Comparison of ENCODE assay signal across 24 cellular contexts in the genomic region with DNA sequence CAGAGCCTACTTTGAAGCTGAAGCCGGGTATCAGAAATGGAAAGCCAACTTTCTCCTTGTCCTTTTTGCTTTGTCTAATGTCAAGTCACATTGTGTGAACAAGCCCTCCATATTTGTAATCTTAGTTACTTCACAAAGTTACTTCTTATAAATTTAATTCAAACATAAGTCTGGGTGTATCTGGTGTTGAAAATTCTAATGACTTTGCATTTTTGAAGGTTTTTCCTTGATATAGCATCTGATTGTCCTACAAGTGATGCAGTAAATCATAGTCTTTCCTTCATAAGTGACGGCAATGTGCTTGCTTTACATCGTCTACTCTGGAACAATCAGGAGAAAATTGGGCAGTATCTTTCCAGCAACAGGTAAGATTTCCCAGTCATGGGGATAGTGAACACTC. TPM values are rescaled to one million over a fixed set of nuclear protein-coding genes. Genes with fewer than 3 reads are reported as not detected.
DNase-seq lines count a peak whose midpoint lies in the region; ATAC-seq, FAIRE-seq and TF ChIP-seq lines count a peak whose summit lies in the region.
"Had no signal": no experiment of that assay in that cellular context is flagged by ENCODE, and none has a peak within 500 bp of the region (broad histone marks: within the 10 kb centered on the region; RNA-seq: fewer than 3 reads in every experiment).

No MANE protein-coding gene starts in this region.

- H3K36me3 Mint-ChIP-seq in GM23338 (ENCODE audit: low read depth) = peaks cover 5% of the 10 kb centered on the region; the same call in 2 of the 3 replicates
- H3K36me3 Mint-ChIP-seq in mesothelial cell of epicardium = peaks cover 17% of the 10 kb centered on the region
- peaks cover 15% of the 10 kb centered on the region for H3K36me3 Mint-ChIP-seq in activated T-cell treated with anti-CD3 and anti-CD28 coated beads, Interleukin-2, amount 50 U/mL, for 4 hours (ENCODE audit: insufficient read depth)

- no peaks in the 10 kb centered on the region for H3K4me1 Mint-ChIP-seq in GM23338
- peaks cover 22% of the 10 kb centered on the region for H3K4me1 Mint-ChIP-seq in mesothelial cell of epicardium
- no peaks in the 10 kb centered on the region for H3K4me1 Mint-ChIP-seq in activated T-cell treated with anti-CD3 and anti-CD28 coated beads, Interleukin-2, amount 50 U/mL, for 4 hours (ENCODE audit: low read depth)
- H3K4me1 Mint-ChIP-seq: B cell had no signal

- TF ChIP-seq CTCF in A549 (IDR thresholded peaks at IDR 0.05) (no peak), GM23338 (conservative IDR thresholded peaks at IDR 0.05; ENCODE audit: low read depth in 2 of 2) (no peak), K562 (IDR thresholded peaks at IDR 0.05 in 2 of 3, conservative IDR thresholded peaks at IDR 0.05 in 1 of 3; ENCODE audit: insufficient read depth in 2 of 3, low read depth in 1 of 3, low read length in 3 of 3) (no peak), mesothelial cell of epicardium (IDR thresholded peaks at IDR 0.05; ENCODE audit: unreplicated experiment) (no peak)

- H3K27ac ChIP-seq in A549 (no peak overlapping the region), GM23338 (ENCODE audit: low read depth) (no peak overlapping the region), K562 (ENCODE audit: extremely low read depth, low read depth, low read length) (no peak overlapping the region)
- H3K27ac ChIP-seq: BLaER1 treated with 17β-estradiol and CSF1 and Interleukin-3, amounts not matched to agents 10 nM and 100 nM; C4-2B had no signal

- no peak for ATAC-seq in A549
- no peak for ATAC-seq in GM23338
- no peak for ATAC-seq in K562
- ATAC-seq in activated T-cell treated with anti-CD3 and anti-CD28 coated beads, Interleukin-2, amount 50 U/mL, for 4 hours = no peak
- ATAC-seq: CD8-positive, alpha-beta T cell; GM12878 had no signal

- H3K27ac Mint-ChIP-seq in GM23338 (peak overlapping the region; percentile 77), mesothelial cell of epicardium (peak overlapping the region; percentile 73)
- H3K27ac Mint-ChIP-seq: B cell; CD4-positive, alpha-beta T cell; CD8-positive, alpha-beta T cell had no signal

- DNase-seq in A549 (ENCODE audit: low read depth in 1 of 2, low spot score in 1 of 2) = no peak
- no peak for DNase-seq in GM23338 (ENCODE audit: low spot score)
- DNase-seq in K562 (ENCODE audit: extremely low read depth in 1 of 4, low spot score in 3 of 4) = no peak
- no peak for DNase-seq in mesothelial cell of epicardium (ENCODE audit: low spot score in 2 of 2, unreplicated experiment in 2 of 2)
- no peak for DNase-seq in activated T-cell treated with anti-CD3 and anti-CD28 coated beads, Interleukin-2, amount 50 U/mL, for 4 hours
- DNase-seq in stimulated activated CD4-positive, alpha-beta T cell treated with anti-CD3 and anti-CD28 coated beads, Interleukin-4, amount 100 ng/mL, for 24 hours = no peak
- no peak for DNase-seq in GM03348 (ENCODE audit: low spot score)
- DNase-seq: 8988T; AML-193; Caco-2; Calu3; CD4-positive, alpha-beta T cell; CD8-positive, alpha-beta T cell; DMS79 treated with DMSO at 0.1 percent for 48 hours; GF-D8 had no signal

- CTCF ChIA-PET in A549 (lab: Yijun Ruan, JAX) = interaction anchor here (0.6 kb wide), 1 partner anchor 256 kb away, joined by 3 read pairs; no protein-coding TSS in a partner anchor
- CTCF ChIA-PET in K562 (lab: Yijun Ruan, JAX; ENCODE audit: low intra/inter-chr PET ratio) = no interaction called here

- H4K20me1 ChIP-seq in GM23338 (replicated peaks; ENCODE audit: insufficient read depth) = no peaks in the 10 kb centered on the region
- H4K20me1 ChIP-seq in K562 (replicated peaks; ENCODE audit: control insufficient read depth, insufficient read depth, low read length) = no peaks in the 10 kb centered on the region
- H4K20me1 ChIP-seq: BLaER1 treated with 17β-estradiol and CSF1 and Interleukin-3, amounts not matched to agents 10 nM and 100 nM had no signal

- TF ChIP-seq RAD21 in A549 (conservative IDR thresholded peaks at IDR 0.05 in 1 of 2, IDR thresholded peaks at IDR 0.05 in 1 of 2) = no peak
- no peak for TF ChIP-seq RAD21 in K562 (CRISPR knock-in tag; conservative IDR thresholded peaks at IDR 0.05 in 1 of 2, IDR thresholded peaks at IDR 0.05 in 1 of 2)

- no peak for TF ChIP-seq EP300 in A549 (IDR thresholded peaks at IDR 0.05)
- no peak for TF ChIP-seq EP300 in K562 (IDR thresholded peaks at IDR 0.05; ENCODE audit: low read length)

- no TSS peak for BruUV-seq in K562 (replicated peaks; lab: Mats Ljungman, UMichigan)

- H3K9me3 ChIP-seq in A549 (no peaks in the 10 kb centered on the region), K562 (replicated peaks; ENCODE audit: control insufficient read depth, insufficient read depth, low read depth, low read length) (no peaks in the 10 kb centered on the region)
- H3K9me3 ChIP-seq: BLaER1 treated with 17β-estradiol and CSF1 and Interleukin-3, amounts not matched to agents 10 nM and 100 nM; Caco-2 had no signal

- H3K36me3 ChIP-seq in GM23338 (ENCODE audit: insufficient read depth) = no peaks in the 10 kb centered on the region; the same call in 1 of the 2 replicates
- H3K36me3 ChIP-seq in K562 (ENCODE audit: control insufficient read depth, insufficient read depth, low read length) = peaks cover 39% of the 10 kb centered on the region; the same call in 2 of the 3 replicates

- no peaks in the 10 kb centered on the region for H3K4me1 ChIP-seq in A549
- H3K4me1 ChIP-seq in GM23338 (ENCODE audit: insufficient read depth) = no peaks in the 10 kb centered on the region
- no peaks in the 10 kb centered on the region for H3K4me1 ChIP-seq in K562 (replicated peaks in 1 of 2; ENCODE audit: control insufficient read depth in 2 of 2, insufficient read depth in 2 of 2, low read length in 2 of 2)
- H3K4me1 ChIP-seq: BLaER1 treated with 17β-estradiol and CSF1 and Interleukin-3, amounts not matched to agents 10 nM and 100 nM had no signal

- no peaks in the 10 kb centered on the region for H3K9me1 ChIP-seq in K562 (ENCODE audit: control insufficient read depth, insufficient read depth, low read length)

- intact Hi-C loops in K562 (cut with micrococcal nuclease) = no loop called here

- TF ChIP-seq POLR2A in A549 (IDR thresholded peaks at IDR 0.05; ENCODE audit: low read length) = no peak
- TF ChIP-seq POLR2A in K562 (conservative IDR thresholded peaks at IDR 0.05) = no peak

- H3K27me3 Mint-ChIP-seq in GM23338 (ENCODE audit: insufficient read depth, low read depth, poor library complexity) = no peaks in the 10 kb centered on the region
- no peaks in the 10 kb centered on the region for H3K27me3 Mint-ChIP-seq in mesothelial cell of epicardium (ENCODE audit: low read depth)
- no peaks in the 10 kb centered on the region for H3K27me3 Mint-ChIP-seq in activated T-cell treated with anti-CD3 and anti-CD28 coated beads, Interleukin-2, amount 50 U/mL, for 4 hours (ENCODE audit: low read depth)
- H3K27me3 Mint-ChIP-seq: B cell; CD4-positive, alpha-beta T cell had no signal

- no peak overlapping the region for H3K9ac ChIP-seq in K562 (ENCODE audit: insufficient read depth in 1 of 2, low read depth in 2 of 2, low read length in 2 of 2)
- H3K9ac ChIP-seq: BLaER1 treated with 17β-estradiol and CSF1 and Interleukin-3, amounts not matched to agents 10 nM and 100 nM had no signal

- no peaks in the 10 kb centered on the region for H3K79me2 ChIP-seq in GM23338 (replicated peaks; ENCODE audit: insufficient read depth)
- H3K79me2 ChIP-seq in K562 (ENCODE audit: control insufficient read depth, insufficient read depth, low read length) = no peaks in the 10 kb centered on the region

- no peaks in the 10 kb centered on the region for H3F3A ChIP-seq in GM23338 (replicated peaks; ENCODE audit: low read depth)

- no peak overlapping the region for H3K4me3 Mint-ChIP-seq in GM23338
- no peak overlapping the region for H3K4me3 Mint-ChIP-seq in mesothelial cell of epicardium
- no peak overlapping the region for H3K4me3 Mint-ChIP-seq in activated T-cell treated with anti-CD3 and anti-CD28 coated beads, Interleukin-2, amount 50 U/mL, for 4 hours
- H3K4me3 Mint-ChIP-seq: B cell; CD4-positive, alpha-beta T cell; CD8-positive, alpha-beta T cell had no signal

- H3K4me2 ChIP-seq in A549 (no peak overlapping the region), GM23338 (no peak overlapping the region), K562 (ENCODE audit: insufficient read depth, low read length) (no peak overlapping the region)
- H3K4me2 ChIP-seq: BLaER1 treated with 17β-estradiol and CSF1 and Interleukin-3, amounts not matched to agents 10 nM and 100 nM had no signal

- POLR2A ChIA-PET in A549 (lab: Yijun Ruan, JAX) (no interaction called here), K562 (lab: Yijun Ruan, JAX) (no interaction called here)

- FAIRE-seq in A549 (lab: Jason Lieb, UNC) (no peak), K562 (lab: Jason Lieb, UNC) (no peak)
- FAIRE-seq: A204.1, D721Med, G401.6, GM12878, GM12892, GM18507 had no signal

- WGBS in A549 (ENCODE audit: missing lambda C conversion rate) = 92% methylated on average over 3 of the region's 3 CpGs
- 85% methylated on average over 3 of the region's 3 CpGs for WGBS in K562 (ENCODE audit: insufficient coverage, low coverage, missing lambda C conversion rate)

- no peak overlapping the region for H2AFZ ChIP-seq in GM23338
- no peak overlapping the region for H2AFZ ChIP-seq in K562 (ENCODE audit: low read depth, low read length)

- H3K27me3 ChIP-seq in GM23338 (ENCODE audit: insufficient read depth) (no peaks in the 10 kb centered on the region), K562 (ENCODE audit: control insufficient read depth in 2 of 2, insufficient read depth in 2 of 2, low read length in 2 of 2) (no peaks in the 10 kb centered on the region)
- H3K27me3 ChIP-seq: BLaER1 treated with 17β-estradiol and CSF1 and Interleukin-3, amounts not matched to agents 10 nM and 100 nM had no signal

- no peaks in the 10 kb centered on the region for H3K9me3 Mint-ChIP-seq in GM23338
- no peaks in the 10 kb centered on the region for H3K9me3 Mint-ChIP-seq in mesothelial cell of epicardium
- H3K9me3 Mint-ChIP-seq in activated T-cell treated with anti-CD3 and anti-CD28 coated beads, Interleukin-2, amount 50 U/mL, for 4 hours = no peaks in the 10 kb centered on the region
- H3K9me3 Mint-ChIP-seq: CD4-positive, alpha-beta T cell; CD8-positive, alpha-beta T cell had no signal

- no peaks in the 10 kb centered on the region for H3K9me2 ChIP-seq in GM23338 (ENCODE audit: insufficient read depth)

- in situ Hi-C loops in K562 (cut with MboI) = no loop called here

- H3K4me3 ChIP-seq in A549 = no peak overlapping the region
- H3K4me3 ChIP-seq in GM23338 = no peak overlapping the region
- H3K4me3 ChIP-seq in K562 = no peak overlapping the region
- H3K4me3 ChIP-seq: BLaER1 treated with 17β-estradiol and CSF1 and Interleukin-3, amounts not matched to agents 10 nM and 100 nM; GM12878 had no signal

RNA-seq across cellular contexts. Expression of a gene that starts 36.9 kb away (rescaled TPM):
- polyA plus RNA-seq in A549 (2011; rRNA removed) (not detected in 2 replicates), A549 (2017; fragmentation: RNase III; extraction: RNeasy Plus Mini Kit Qiagen cat#74134 plus additional on column Dnase treatment) (not detected in 3 replicates), GM23338 (2016; fragmentation: Nextera tagmentation; extraction: Ambion mirVana) (0.71 and 1.3 TPM in 2 replicates), K562 (2011; rRNA removed) (0.03 TPM in 1 of 2 replicates, not detected in the other), K562 (2014; fragmentation: Illumina TruSeq; extraction: Trizol) (not detected in 2 replicates), K562 (2014; fragmentation: Nextera tagmentation; extraction: Ambion mirVana) (under 1 TPM in 1 of 2 experiments, not detected in 1; 0.41 TPM), K562 (2014; rRNA removed) (not detected in 2 replicates)
- polyA plus RNA-seq in A549 (2012; cell fraction: cytosol; rRNA removed) = not detected in 2 replicates
- not detected in 2 replicates for polyA plus RNA-seq in A549 (2012; cell fraction: nucleus; rRNA removed)
- polyA minus RNA-seq in A549 (2011; rRNA and poly(A)+ RNA removed) = 0.34 TPM in 1 of 2 replicates, not detected in the other
- total RNA-seq in GM23338 (2014; rRNA removed; shearing (Covaris generic)) = not detected in 2 replicates
- total RNA-seq in K562 (2011; cell fraction: chromatin; rRNA removed; ENCODE audit: low replicate concordance) = not detected in 2 replicates
- not detected in 2 replicates for total RNA-seq in K562 (2011; cell fraction: nucleolus; rRNA removed)
- total RNA-seq in K562 (2011; cell fraction: nucleoplasm; rRNA removed) = not detected in 2 replicates
- total RNA-seq in K562 (2014; rRNA removed) (not detected in 2 replicates), K562 (2014; rRNA removed; fragmentation: Illumina TruSeq; extraction: Trizol) (not detected in 2 replicates), K562 (2015; rRNA removed; fragmentation: Illumina TruSeq; extraction: Trizol) (0.11 TPM in 1 of 2 replicates, not detected in the other), K562 (2021) (not detected in 2 replicates), mesothelial cell of epicardium (not detected in 3 replicates)
- not detected in 2 replicates for polyA plus RNA-seq in K562 (2011; cell fraction: cytosol; rRNA removed)
- polyA plus RNA-seq in K562 (2011; cell fraction: nucleus; rRNA removed) = 0.06 TPM in 2 replicates
- polyA plus RNA-seq in K562 (2012) = 0.20 and 0.61 TPM in 2 replicates
- 0.07 TPM in 1 of 2 replicates, not detected in the other for polyA minus RNA-seq in K562 (2011; rRNA and poly(A)+ RNA removed)
- not detected in 2 replicates for polyA minus RNA-seq in K562 (2011; cell fraction: cytosol; rRNA and poly(A)+ RNA removed)
- 0.11 and 0.27 TPM in 2 replicates for polyA minus RNA-seq in K562 (2011; cell fraction: nucleus; rRNA and poly(A)+ RNA removed)
- under 1 TPM in 1 of 3 donors, not detected in 2; 0.15 TPM for total RNA-seq in activated T-cell treated with anti-CD3 and anti-CD28 coated beads, Interleukin-2, amount 50 U/mL, for 4 hours
- total RNA-seq: Caco-2, Calu3 had no signal

RNA-seq across cellular contexts. Expression of a gene that starts 53.7 kb away (rescaled TPM):
- not detected in 2 replicates for polyA plus RNA-seq in A549 (2011; rRNA removed)
- polyA plus RNA-seq in A549 (2012; cell fraction: cytosol; rRNA removed) = not detected in 2 replicates
- not detected in 2 replicates for polyA plus RNA-seq in A549 (2012; cell fraction: nucleus; rRNA removed)
- polyA plus RNA-seq in A549 (2017; fragmentation: RNase III; extraction: RNeasy Plus Mini Kit Qiagen cat#74134 plus additional on column Dnase treatment) = 0.04 to 0.08 TPM (median 0.05 TPM) in 3 replicates
- not detected in 2 replicates for polyA minus RNA-seq in A549 (2011; rRNA and poly(A)+ RNA removed)
- not detected in 2 replicates for total RNA-seq in GM23338 (2014; rRNA removed; shearing (Covaris generic))
- polyA plus RNA-seq in GM23338 (2016; fragmentation: Nextera tagmentation; extraction: Ambion mirVana) = 0.18 TPM in 1 of 2 replicates, not detected in the other
- 0.37 and 1.3 TPM in 2 replicates for total RNA-seq in K562 (2011; cell fraction: chromatin; rRNA removed; ENCODE audit: low replicate concordance)
- total RNA-seq in K562 (2011; cell fraction: nucleolus; rRNA removed) = 0.33 and 0.39 TPM in 2 replicates
- 0.51 and 1.5 TPM in 2 replicates for total RNA-seq in K562 (2011; cell fraction: nucleoplasm; rRNA removed)
- total RNA-seq in K562 (2014; rRNA removed) = 0.54 and 0.82 TPM in 2 replicates
- 1.9 and 2.1 TPM in 2 replicates for total RNA-seq in K562 (2014; rRNA removed; fragmentation: Illumina TruSeq; extraction: Trizol)
- total RNA-seq in K562 (2015; rRNA removed; fragmentation: Illumina TruSeq; extraction: Trizol) = 8.0 TPM in 2 replicates
- 1.7 and 2.0 TPM in 2 replicates for total RNA-seq in K562 (2021)
- polyA plus RNA-seq in K562 (2011; rRNA removed) = 2.5 and 3.4 TPM in 2 replicates
- 0.79 and 2.7 TPM in 2 replicates for polyA plus RNA-seq in K562 (2011; cell fraction: cytosol; rRNA removed)
- polyA plus RNA-seq in K562 (2011; cell fraction: nucleus; rRNA removed) = 0.61 and 1.4 TPM in 2 replicates
- 6.7 and 20.3 TPM in 2 replicates for polyA plus RNA-seq in K562 (2012)
- 6.5 and 7.1 TPM in 2 replicates for polyA plus RNA-seq in K562 (2014; fragmentation: Illumina TruSeq; extraction: Trizol)
- 1 to 10 TPM; 1.7 to 2.9 TPM for polyA plus RNA-seq in K562 (2014; fragmentation: Nextera tagmentation; extraction: Ambion mirVana)
- 2.5 and 3.9 TPM in 2 replicates for polyA plus RNA-seq in K562 (2014; rRNA removed)
- 0.91 and 1.6 TPM in 2 replicates for polyA minus RNA-seq in K562 (2011; rRNA and poly(A)+ RNA removed)
- not detected in 2 replicates for polyA minus RNA-seq in K562 (2011; cell fraction: cytosol; rRNA and poly(A)+ RNA removed)
- polyA minus RNA-seq in K562 (2011; cell fraction: nucleus; rRNA and poly(A)+ RNA removed) = 0.27 and 0.44 TPM in 2 replicates
- not detected in 3 replicates for total RNA-seq in mesothelial cell of epicardium
- total RNA-seq in activated T-cell treated with anti-CD3 and anti-CD28 coated beads, Interleukin-2, amount 50 U/mL, for 4 hours = 1 to 10 TPM; 5.0 to 7.0 (median 7.0) TPM
- total RNA-seq: Caco-2, Calu3 had no signal
